In the genomic region with DNA sequence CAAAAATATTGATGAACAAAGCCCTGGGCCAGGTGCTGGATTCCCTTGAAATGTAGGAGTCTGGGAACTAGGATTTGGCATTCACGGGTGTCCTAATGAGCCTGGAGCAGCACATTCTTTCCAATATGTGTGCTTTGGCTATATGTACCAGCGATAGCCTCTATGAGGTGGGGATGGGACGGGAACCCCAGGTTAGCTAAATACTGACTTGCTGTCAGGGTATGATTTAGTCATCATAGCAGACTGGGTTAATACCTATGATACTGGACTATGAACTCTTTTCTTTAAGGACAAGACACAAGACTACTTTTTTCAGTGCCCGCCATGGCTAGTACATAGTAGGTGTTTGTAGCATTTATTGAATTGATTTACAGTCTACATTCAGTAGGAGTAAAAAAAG, we compare ENCODE assay signal across 20 cellular contexts.
DNase-seq lines count a peak whose midpoint lies in the region; ATAC-seq and TF ChIP-seq lines count a peak whose summit lies in the region.
"Had no signal": no experiment of that assay in that cellular context is flagged by ENCODE, and none has a peak within 500 bp of the region (broad histone marks: within the 10 kb centered on the region; RNA-seq: fewer than 3 reads in every experiment).

No MANE protein-coding gene starts in this region.

- no peaks in the 10 kb centered on the region for H3K9me3 Mint-ChIP-seq in activated T-cell treated with anti-CD3 and anti-CD28 coated beads, Interleukin-2, amount 50 U/mL, for 72 hours
- no peaks in the 10 kb centered on the region for H3K9me3 Mint-ChIP-seq in activated B cell treated with CpG ODN at 0.5 μM for 24 hours
- H3K9me3 Mint-ChIP-seq: CD4-positive, alpha-beta T cell; CD8-positive, alpha-beta memory T cell; GM23338 had no signal

- H3K27ac ChIP-seq in esophagus muscularis mucosa (replicated peaks in 1 of 4) = no peak overlapping the region
- H3K27ac ChIP-seq in colonic mucosa = no peak overlapping the region
- H3K27ac ChIP-seq: 22Rv1; BLaER1 treated with 17β-estradiol and CSF1 and Interleukin-3, amounts not matched to agents 10 nM and 100 nM had no signal

- no peak overlapping the region for H3K4me3 ChIP-seq in esophagus muscularis mucosa
- no peak overlapping the region for H3K4me3 ChIP-seq in colonic mucosa
- H3K4me3 ChIP-seq: BLaER1 treated with 17β-estradiol and CSF1 and Interleukin-3, amounts not matched to agents 10 nM and 100 nM; GM23338 had no signal

- TF ChIP-seq CTCF in activated B cell treated with CpG ODN at 0.5 μM for 24 hours (IDR thresholded peaks at IDR 0.05) (no peak), esophagus muscularis mucosa (IDR thresholded peaks at IDR 0.05) (no peak), colonic mucosa (IDR thresholded peaks at IDR 0.05) (no peak)

- peaks cover 39% of the 10 kb centered on the region for H3K27me3 Mint-ChIP-seq in activated T-cell treated with anti-CD3 and anti-CD28 coated beads, Interleukin-2, amount 50 U/mL, for 72 hours (ENCODE audit: low read depth)
- no peaks in the 10 kb centered on the region for H3K27me3 Mint-ChIP-seq in activated B cell treated with CpG ODN at 0.5 μM for 24 hours
- H3K27me3 Mint-ChIP-seq: B cell; CD4-positive, alpha-beta T cell; CD8-positive, alpha-beta memory T cell had no signal

- 79% methylated on average over 4 of the region's 4 CpGs for WGBS in esophagus muscularis mucosa

- H3K9ac ChIP-seq in colonic mucosa (ENCODE audit: low read depth in 2 of 2, low read length in 2 of 2) = no peak overlapping the region
- H3K9ac ChIP-seq: BLaER1 treated with 17β-estradiol and CSF1 and Interleukin-3, amounts not matched to agents 10 nM and 100 nM had no signal

- H3K4me1 Mint-ChIP-seq in activated T-cell treated with anti-CD3 and anti-CD28 coated beads, Interleukin-2, amount 50 U/mL, for 72 hours (ENCODE audit: low read depth) = peaks cover 24% of the 10 kb centered on the region
- peaks cover 12% of the 10 kb centered on the region for H3K4me1 Mint-ChIP-seq in activated B cell treated with CpG ODN at 0.5 μM for 24 hours
- H3K4me1 Mint-ChIP-seq: B cell; CD8-positive, alpha-beta memory T cell had no signal

- CTCF ChIA-PET in activated B cell treated with CpG ODN at 0.5 μM for 24 hours (lab: Charles Lee) = interaction anchor here (1.2 to 1.3 kb wide), 2 partner anchors 28 to 633 kb away, joined by 4 to 8 read pairs; no protein-coding TSS in a partner anchor

- no peak for TF ChIP-seq EP300 in esophagus muscularis mucosa (IDR thresholded peaks at IDR 0.05)

- H3K36me3 ChIP-seq in esophagus muscularis mucosa (no peaks in the 10 kb centered on the region), colonic mucosa (no peaks in the 10 kb centered on the region)
- H3K36me3 ChIP-seq: BLaER1 treated with 17β-estradiol and CSF1 and Interleukin-3, amounts not matched to agents 10 nM and 100 nM had no signal

- H3K9me3 ChIP-seq in esophagus muscularis mucosa (no peaks in the 10 kb centered on the region), colonic mucosa (no peaks in the 10 kb centered on the region)

- intact Hi-C loops in activated B cell treated with CpG ODN at 0.5 μM for 24 hours (cut with micrococcal nuclease) = loop anchor here (2.0 kb wide), 1 partner anchor 69 kb away; no protein-coding TSS in a partner anchor
- intact Hi-C loops in esophagus muscularis mucosa (cut with DNase I) = no loop called here
- intact Hi-C loops in colonic mucosa (cut with DNase I) = no loop called here

- ATAC-seq in activated T-cell treated with anti-CD3 and anti-CD28 coated beads, Interleukin-2, amount 50 U/mL, for 72 hours (replicated peaks in 1 of 2) = peak; percentile 24 to 33
- no peak for ATAC-seq in activated B cell treated with CpG ODN at 0.5 μM for 24 hours (ENCODE audit: low read depth)
- ATAC-seq: GM23338, HCT116 had no signal

- peaks cover 0 to 6% (median 0%) of the 10 kb centered on the region in 4 donors for H3K4me1 ChIP-seq in esophagus muscularis mucosa
- H3K4me1 ChIP-seq in colonic mucosa = no peaks in the 10 kb centered on the region

- DNase-seq in activated T-cell treated with anti-CD3 and anti-CD28 coated beads, Interleukin-2, amount 50 U/mL, for 72 hours = no peak
- no peak for DNase-seq in activated T-cell treated with anti-CD3 and anti-CD28 coated beads, Interleukin-2, amount 50 U/mL, for 48 hours
- DNase-seq in activated B cell treated with CpG ODN at 0.5 μM for 24 hours = no peak
- DNase-seq in esophagus muscularis mucosa (ENCODE audit: extremely low spot score) = peak; percentile 14
- no peak for DNase-seq in NCI-H2107 (lab: John Stamatoyannopoulos, UW)
- no peak for DNase-seq in colonic mucosa
- no peak for DNase-seq in HT-29 (ENCODE audit: low spot score)
- DNase-seq: CD4-positive, alpha-beta T cell; CD8-positive, alpha-beta memory T cell; DMS 273 treated with DMSO at 0.1 percent for 48 hours; DMS79; EL; GF-D8; H9 had no signal

- peaks cover 1 to 5% of the 10 kb centered on the region in 2 donors for H3K36me3 Mint-ChIP-seq in activated T-cell treated with anti-CD3 and anti-CD28 coated beads, Interleukin-2, amount 50 U/mL, for 72 hours (ENCODE audit: insufficient read depth in 2 of 2)
- no peaks in the 10 kb centered on the region for H3K36me3 Mint-ChIP-seq in activated B cell treated with CpG ODN at 0.5 μM for 24 hours (ENCODE audit: low read depth)
- H3K36me3 Mint-ChIP-seq: CD14-positive monocyte; CD8-positive, alpha-beta memory T cell had no signal

- H3K27me3 ChIP-seq in esophagus muscularis mucosa = no peaks in the 10 kb centered on the region
- H3K27me3 ChIP-seq in colonic mucosa = no peaks in the 10 kb centered on the region
- H3K27me3 ChIP-seq: BLaER1 treated with 17β-estradiol and CSF1 and Interleukin-3, amounts not matched to agents 10 nM and 100 nM had no signal

- H3K27ac Mint-ChIP-seq in activated T-cell treated with anti-CD3 and anti-CD28 coated beads, Interleukin-2, amount 50 U/mL, for 72 hours = no peak overlapping the region
- H3K27ac Mint-ChIP-seq in activated B cell treated with CpG ODN at 0.5 μM for 24 hours = peak overlapping the region; percentile 66
- H3K27ac Mint-ChIP-seq: B cell; CD14-positive monocyte; CD4-positive, alpha-beta T cell; GM23338; H9 had no signal

- no peak overlapping the region for H3K4me3 Mint-ChIP-seq in activated T-cell treated with anti-CD3 and anti-CD28 coated beads, Interleukin-2, amount 50 U/mL, for 72 hours
- no peak overlapping the region for H3K4me3 Mint-ChIP-seq in activated B cell treated with CpG ODN at 0.5 μM for 24 hours
- H3K4me3 Mint-ChIP-seq: B cell; CD14-positive monocyte; CD4-positive, alpha-beta T cell; CD8-positive, alpha-beta memory T cell; GM23338; H9 had no signal

- TF ChIP-seq POLR2A in esophagus muscularis mucosa (IDR thresholded peaks at IDR 0.05; ENCODE audit: low read depth) = no peak

- POLR2A ChIA-PET in activated B cell treated with CpG ODN at 0.5 μM for 24 hours (lab: Charles Lee) = interaction anchor here (0.9 to 2.6 kb wide), 10 partner anchors 9 to 633 kb away, joined by 3 to 31 read pairs (median 7); no protein-coding TSS in a partner anchor
